In genomic region chr6:110183292-110183691, GRCh38 we compare ENCODE assay signal across 28 cellular contexts. TPM values are rescaled to one million over a fixed set of nuclear protein-coding genes. Genes with fewer than 3 reads are reported as not detected.
A peak's percentile ranks its signal among the peaks of the same experiment; 100 is the strongest.
DNase-seq lines count a peak whose midpoint lies in the region; ATAC-seq, FAIRE-seq and TF ChIP-seq lines count a peak whose summit lies in the region.
"Had no signal": no experiment of that assay in that cellular context is flagged by ENCODE, and none has a peak within 500 bp of the region (broad histone marks: within the 10 kb centered on the region; RNA-seq: fewer than 3 reads in every experiment).

No MANE protein-coding gene starts in this region.

- H3K79me2 ChIP-seq in DND-41 (ENCODE audit: insufficient read depth, low read length) (peaks cover 86% of the 10 kb centered on the region), OCI-LY7 (ENCODE audit: insufficient read depth, low read depth, low read length) (peaks cover 87% of the 10 kb centered on the region), K562 (ENCODE audit: control insufficient read depth, insufficient read depth, low read length) (peaks cover 79% of the 10 kb centered on the region), trophoblast cell (ENCODE audit: control insufficient read depth, insufficient read depth, low read length, poor library complexity) (peaks cover 16% of the 10 kb centered on the region)

- H3K27ac ChIP-seq in DND-41 (ENCODE audit: low read length) (no peak overlapping the region), OCI-LY7 (ENCODE audit: low read depth, low read length, poor library complexity, severe bottlenecking) (no peak overlapping the region), K562 (ENCODE audit: extremely low read depth, low read depth, low read length) (no peak overlapping the region), trophoblast cell (ENCODE audit: low read depth, low read length) (no peak overlapping the region), brain microvascular endothelial cell (no peak overlapping the region)
- H3K27ac ChIP-seq: cardiac muscle cell, colonic mucosa, HL-60, pancreas had no signal

- CTCF ChIA-PET in OCI-LY7 (lab: Charles Lee; ENCODE audit: unreplicated experiment): no interaction called here
- CTCF ChIA-PET in K562 (lab: Yijun Ruan, JAX; ENCODE audit: low intra/inter-chr PET ratio): no interaction called here

- H4K91ac ChIP-seq in trophoblast cell (ENCODE audit: low read depth, low read length): no peak overlapping the region

- TF ChIP-seq CTCF in DND-41 (IDR thresholded peaks at IDR 0.05; ENCODE audit: borderline replicate concordance, extremely low read depth, low read length, poor library complexity, severe bottlenecking) (no peak), OCI-LY7 (conservative IDR thresholded peaks at IDR 0.05; ENCODE audit: low read length) (no peak), K562 (IDR thresholded peaks at IDR 0.05 in 2 of 3, conservative IDR thresholded peaks at IDR 0.05 in 1 of 3; ENCODE audit: insufficient read depth in 2 of 3, low read depth in 1 of 3, low read length in 3 of 3) (no peak), brain microvascular endothelial cell (IDR thresholded peaks at IDR 0.05; ENCODE audit: low read depth, low read length, missing control alignments) (no peak)

- TF ChIP-seq RAD21 in K562 (CRISPR knock-in tag; conservative IDR thresholded peaks at IDR 0.05 in 1 of 2, IDR thresholded peaks at IDR 0.05 in 1 of 2): no peak

- H2BK5ac ChIP-seq in trophoblast cell (ENCODE audit: low read depth, low read length, poor library complexity): no peak overlapping the region

- no peaks in the 10 kb centered on the region for H3K9me1 ChIP-seq in K562 (ENCODE audit: control insufficient read depth, insufficient read depth, low read length)

- peaks cover 45% of the 10 kb centered on the region for H3K4me1 ChIP-seq in DND-41 (ENCODE audit: insufficient read depth, low read length)
- peaks cover 49% of the 10 kb centered on the region for H3K4me1 ChIP-seq in OCI-LY7 (ENCODE audit: insufficient read depth, low read length, poor library complexity, severe bottlenecking)
- H3K4me1 ChIP-seq in K562 (replicated peaks in 1 of 2; ENCODE audit: control insufficient read depth in 2 of 2, insufficient read depth in 2 of 2, low read length in 2 of 2): peaks cover 12 to 13% of the 10 kb centered on the region in 2 experiments; a peak in 4 of 5 replicates
- H3K4me1 ChIP-seq in trophoblast cell (ENCODE audit: control insufficient read depth in 1 of 2, insufficient read depth in 2 of 2, low read length in 2 of 2): peaks cover 6% of the 10 kb centered on the region in 2 experiments

- no peak overlapping the region for H2BK120ac ChIP-seq in trophoblast cell (ENCODE audit: insufficient read depth, low read length, poor library complexity)

- in situ Hi-C loops in K562 (cut with MboI) (no loop called here), brain microvascular endothelial cell (cut with HindIII; ENCODE audit: low pct_ligation_motif_present, low sequenced_read_pairs) (no loop called here)

- H3K18ac ChIP-seq in trophoblast cell (ENCODE audit: low read length): no peak overlapping the region

- POLR2A ChIA-PET in OCI-LY7 (lab: Charles Lee) (interaction anchor here (0.6 to 1.4 kb wide), 7 partner anchors 11 to 406 kb away, joined by 3 to 4 read pairs (median 4); no protein-coding TSS in a partner anchor), K562 (lab: Yijun Ruan, JAX) (no interaction called here)

- H3K9ac ChIP-seq in DND-41 (ENCODE audit: low read depth, low read length) (no peak overlapping the region), K562 (ENCODE audit: insufficient read depth in 1 of 2, low read depth in 2 of 2, low read length in 2 of 2) (no peak overlapping the region), trophoblast cell (ENCODE audit: low read length) (no peak overlapping the region)

- H3K14ac ChIP-seq in trophoblast cell (ENCODE audit: low read length): no peak overlapping the region

- no peak overlapping the region for H4K12ac ChIP-seq in trophoblast cell (ENCODE audit: low read depth, low read length)

- WGBS in K562 (ENCODE audit: insufficient coverage, low coverage, missing lambda C conversion rate): 80% methylated on average over 3 of the region's 3 CpGs
- WGBS in trophoblast cell (ENCODE audit: extremely low coverage, insufficient coverage, insufficient read length): no CpG with 5 or more reads among the region's 3 CpGs

- no peak overlapping the region for H3K23ac ChIP-seq in trophoblast cell (ENCODE audit: low read length)

- H3K4me2 ChIP-seq in DND-41 (ENCODE audit: insufficient read depth, low read length) (peak overlapping the region; percentile 98), OCI-LY7 (ENCODE audit: low read length) (peak overlapping the region; percentile 95), K562 (ENCODE audit: insufficient read depth, low read length) (peak overlapping the region; percentile 88), trophoblast cell (ENCODE audit: low read length) (no peak overlapping the region)

- peaks cover 22% of the 10 kb centered on the region; the same call in 1 of the 2 replicates for H4K20me1 ChIP-seq in DND-41 (ENCODE audit: insufficient read depth, low read length)
- peaks cover 13% of the 10 kb centered on the region; the same call in 1 of the 2 replicates for H4K20me1 ChIP-seq in OCI-LY7 (ENCODE audit: insufficient read depth, low read length)
- H4K20me1 ChIP-seq in K562 (replicated peaks; ENCODE audit: control insufficient read depth, insufficient read depth, low read length): no peaks in the 10 kb centered on the region; the same call in 1 of the 2 replicates

- H2AFZ ChIP-seq in DND-41 (ENCODE audit: low read depth, low read length) (no peak overlapping the region), OCI-LY7 (ENCODE audit: low read length) (no peak overlapping the region), K562 (ENCODE audit: low read depth, low read length) (no peak overlapping the region), trophoblast cell (ENCODE audit: insufficient read depth, low read length, poor library complexity) (no peak overlapping the region)

- BruUV-seq in OCI-LY7 (replicated peaks; lab: Mats Ljungman, UMichigan): no TSS peak
- BruUV-seq in K562 (replicated peaks; lab: Mats Ljungman, UMichigan): no TSS peak

- no peaks in the 10 kb centered on the region for H3K9me2 ChIP-seq in OCI-LY7 (ENCODE audit: insufficient read depth, low read length)

- no peak for TF ChIP-seq POLR2A in K562 (conservative IDR thresholded peaks at IDR 0.05)

- peaks cover 10% of the 10 kb centered on the region for H3K79me1 ChIP-seq in trophoblast cell (ENCODE audit: low read length)

- H3K36me3 ChIP-seq in DND-41 (ENCODE audit: insufficient read depth, low read length): peaks cover 7% of the 10 kb centered on the region; the same call in 1 of the 2 replicates
- H3K36me3 ChIP-seq in OCI-LY7 (ENCODE audit: insufficient read depth, low read length): peaks cover 47% of the 10 kb centered on the region
- peaks cover 21% of the 10 kb centered on the region for H3K36me3 ChIP-seq in K562 (ENCODE audit: control insufficient read depth, insufficient read depth, low read length)
- H3K36me3 ChIP-seq in trophoblast cell (ENCODE audit: control insufficient read depth in 1 of 2, insufficient read depth in 2 of 2, low read length in 2 of 2): no peaks in the 10 kb centered on the region
- H3K36me3 ChIP-seq in brain microvascular endothelial cell (replicated peaks): no peaks in the 10 kb centered on the region
- H3K36me3 ChIP-seq: cardiac muscle cell, colonic mucosa, pancreas had no signal

- ATAC-seq in DND-41 (ENCODE audit: insufficient read depth, low read depth): no peak
- ATAC-seq in K562: no peak
- ATAC-seq: activated CD4-positive, alpha-beta T cell treated with anti-CD3 and anti-CD28 coated beads for 36 hours; activated CD8-positive, alpha-beta T cell treated with anti-CD3 and anti-CD28 coated beads for 36 hours; CD8-positive, alpha-beta T cell; left lobe of liver; pancreas had no signal

- no peak for DNase-seq in DND-41
- no peak for DNase-seq in OCI-LY7 (ENCODE audit: low spot score)
- no peak for DNase-seq in K562 (ENCODE audit: extremely low read depth in 1 of 4, low spot score in 3 of 4)
- no peak for DNase-seq in trophoblast cell
- DNase-seq in brain microvascular endothelial cell: no peak
- no peak for DNase-seq in NCI-H1694 treated with DMSO at 0.1 percent for 48 hours (lab: John Stamatoyannopoulos, UW)
- no peak for DNase-seq in SKM-1 treated with dmso at 0.1 percent for 144 hours (lab: John Stamatoyannopoulos, UW; ENCODE audit: unreplicated experiment)
- DNase-seq: activated CD4-positive, alpha-beta T cell treated with anti-CD3 and anti-CD28 coated beads for 36 hours; activated CD8-positive, alpha-beta T cell treated with anti-CD3 and anti-CD28 coated beads for 36 hours; aorta; CD8-positive, alpha-beta T cell; colonic mucosa; effector memory CD4-positive, alpha-beta T cell; glutamatergic neuron; H7; Kasumi-1; mesenchymal stem cell; MV-4-11; NCI-H146; NCI-H446; NCI-H748 treated with DMSO at 0.1 percent for 48 hours; nephron progenitor cell; pancreas; stimulated activated CD4-positive, alpha-beta T cell treated with anti-CD3 and anti-CD28 coated beads, Interleukin-15, amount 100 ng/mL, for 24 hours; stimulated activated CD4-positive, alpha-beta T cell treated with anti-CD3 and anti-CD28 coated beads, Interleukin-4, amount 100 ng/mL, for 4 hours had no signal

- intact Hi-C loops in OCI-LY7 (cut with micrococcal nuclease; ENCODE audit: unreplicated experiment) (loop anchor here (10.0 kb wide), 1 partner anchor 692 kb away; the partner anchor contains the start of gene AMD1), K562 (cut with micrococcal nuclease) (no loop called here)

- no peaks in the 10 kb centered on the region for H3K9me3 ChIP-seq in DND-41 (ENCODE audit: insufficient read depth, low read length, severe bottlenecking)
- H3K9me3 ChIP-seq in OCI-LY7 (ENCODE audit: low read length): no peaks in the 10 kb centered on the region
- H3K9me3 ChIP-seq in K562 (replicated peaks; ENCODE audit: control insufficient read depth, insufficient read depth, low read depth, low read length): no peaks in the 10 kb centered on the region
- H3K9me3 ChIP-seq in trophoblast cell (ENCODE audit: insufficient read depth, low read depth, low read length): no peaks in the 10 kb centered on the region
- H3K9me3 ChIP-seq: colonic mucosa, pancreas had no signal

- no peak for TF ChIP-seq EP300 in K562 (IDR thresholded peaks at IDR 0.05; ENCODE audit: low read length)

- H4K8ac ChIP-seq in trophoblast cell (ENCODE audit: low read depth, low read length): no peak overlapping the region

- FAIRE-seq in K562 (lab: Jason Lieb, UNC): no peak
- FAIRE-seq: pancreas had no signal

- no peak overlapping the region for H2AK5ac ChIP-seq in trophoblast cell (ENCODE audit: low read length)

- H3K27me3 ChIP-seq in DND-41 (ENCODE audit: insufficient read depth, low read length, poor library complexity): no peaks in the 10 kb centered on the region
- H3K27me3 ChIP-seq in K562 (ENCODE audit: control insufficient read depth in 2 of 2, insufficient read depth in 2 of 2, low read length in 2 of 2): no peaks in the 10 kb centered on the region
- H3K27me3 ChIP-seq in trophoblast cell (ENCODE audit: insufficient read depth, low read length): no peaks in the 10 kb centered on the region
- H3K27me3 ChIP-seq in brain microvascular endothelial cell (replicated peaks): no peaks in the 10 kb centered on the region
- H3K27me3 ChIP-seq: cardiac muscle cell, colonic mucosa, pancreas had no signal

- peak overlapping the region; percentile 67 for H3K4ac ChIP-seq in trophoblast cell (ENCODE audit: low read depth, low read length)

- H2BK12ac ChIP-seq in trophoblast cell (ENCODE audit: low read length): no peak overlapping the region

- H3K4me3 ChIP-seq in DND-41 (ENCODE audit: low read depth in 1 of 2, low read length in 2 of 2): peak overlapping the region in 1 of 2 experiments; percentile 74; a peak in 1 of 4 replicates
- peak overlapping the region; percentile 83 for H3K4me3 ChIP-seq in OCI-LY7 (ENCODE audit: low read depth, low read length, poor library complexity, severe bottlenecking)
- no peak overlapping the region for H3K4me3 ChIP-seq in K562
- no peak overlapping the region for H3K4me3 ChIP-seq in trophoblast cell (ENCODE audit: low read depth, low read length)
- no peak overlapping the region for H3K4me3 ChIP-seq in brain microvascular endothelial cell (ENCODE audit: low read depth, low read length)
- H3K4me3 ChIP-seq: cardiac muscle cell, colonic mucosa, pancreas had no signal

RNA-seq across cellular contexts. Expression of gene CDC40, which starts 3.1 kb away (rescaled TPM):
- 19.2 and 19.4 TPM in 2 replicates for total RNA-seq in OCI-LY7 (2014; rRNA removed; shearing (Covaris generic))
- total RNA-seq in OCI-LY7 (2022): 35.5 and 39.7 TPM in 2 replicates
- total RNA-seq in K562 (2011; cell fraction: chromatin; rRNA removed; ENCODE audit: low replicate concordance): 11.2 and 27.9 TPM in 2 replicates
- 3.7 and 5.8 TPM in 2 replicates for total RNA-seq in K562 (2011; cell fraction: nucleolus; rRNA removed)
- 7.2 and 11.5 TPM in 2 replicates for total RNA-seq in K562 (2011; cell fraction: nucleoplasm; rRNA removed)
- total RNA-seq in K562 (2014; rRNA removed): 9.7 and 11.0 TPM in 2 replicates
- total RNA-seq in K562 (2014; rRNA removed; fragmentation: Illumina TruSeq; extraction: Trizol): 24.3 and 26.4 TPM in 2 replicates
- 20.6 and 23.0 TPM in 2 replicates for total RNA-seq in K562 (2015; rRNA removed; fragmentation: Illumina TruSeq; extraction: Trizol)
- total RNA-seq in K562 (2021): 15.1 and 16.8 TPM in 2 replicates
- 21.1 and 26.3 TPM in 2 replicates for polyA plus RNA-seq in K562 (2011; rRNA removed)
- 5.1 and 9.1 TPM in 2 replicates for polyA plus RNA-seq in K562 (2011; cell fraction: cytosol; rRNA removed)
- 4.4 and 5.6 TPM in 2 replicates for polyA plus RNA-seq in K562 (2011; cell fraction: nucleus; rRNA removed)
- 11.4 and 12.7 TPM in 2 replicates for polyA plus RNA-seq in K562 (2012)
- 16.6 and 16.7 TPM in 2 replicates for polyA plus RNA-seq in K562 (2014; fragmentation: Illumina TruSeq; extraction: Trizol)
- polyA plus RNA-seq in K562 (2014; fragmentation: Nextera tagmentation; extraction: Ambion mirVana): 10 to 100 TPM; 14.9 to 15.7 TPM
- 11.6 and 12.9 TPM in 2 replicates for polyA plus RNA-seq in K562 (2014; rRNA removed)
- polyA minus RNA-seq in K562 (2011; rRNA and poly(A)+ RNA removed): 31.0 and 32.5 TPM in 2 replicates
- 10.6 and 13.6 TPM in 2 replicates for polyA minus RNA-seq in K562 (2011; cell fraction: cytosol; rRNA and poly(A)+ RNA removed)
- polyA minus RNA-seq in K562 (2011; cell fraction: nucleus; rRNA and poly(A)+ RNA removed): 8.3 and 13.6 TPM in 2 replicates
- 15.4 and 16.6 TPM in 2 replicates for polyA plus RNA-seq in trophoblast cell (2013)

RNA-seq across cellular contexts. Expression of gene WASF1, which starts 3.8 kb away (rescaled TPM):
- total RNA-seq in OCI-LY7 (2014; rRNA removed; shearing (Covaris generic)): 21.7 and 34.6 TPM in 2 replicates
- total RNA-seq in OCI-LY7 (2022) (78.4 and 90.6 TPM in 2 replicates), K562 (2014; rRNA removed) (2.5 and 4.8 TPM in 2 replicates), K562 (2014; rRNA removed; fragmentation: Illumina TruSeq; extraction: Trizol) (7.5 and 7.9 TPM in 2 replicates), K562 (2015; rRNA removed; fragmentation: Illumina TruSeq; extraction: Trizol) (4.9 and 5.1 TPM in 2 replicates), K562 (2021) (12.6 and 13.0 TPM in 2 replicates)
- 2.9 and 6.2 TPM in 2 replicates for total RNA-seq in K562 (2011; cell fraction: chromatin; rRNA removed; ENCODE audit: low replicate concordance)
- total RNA-seq in K562 (2011; cell fraction: nucleolus; rRNA removed): 1.6 and 2.2 TPM in 2 replicates
- total RNA-seq in K562 (2011; cell fraction: nucleoplasm; rRNA removed): 2.9 and 4.7 TPM in 2 replicates
- polyA plus RNA-seq in K562 (2011; rRNA removed) (9.1 and 13.5 TPM in 2 replicates), K562 (2014; fragmentation: Illumina TruSeq; extraction: Trizol) (13.1 and 18.2 TPM in 2 replicates), K562 (2014; fragmentation: Nextera tagmentation; extraction: Ambion mirVana) (1 to 10 TPM; 2.1 to 3.4 TPM), K562 (2014; rRNA removed) (5.6 and 7.4 TPM in 2 replicates)
- polyA plus RNA-seq in K562 (2011; cell fraction: cytosol; rRNA removed): 11.7 and 15.4 TPM in 2 replicates
- polyA plus RNA-seq in K562 (2011; cell fraction: nucleus; rRNA removed): 5.7 and 8.3 TPM in 2 replicates
- 6.1 and 11.1 TPM in 2 replicates for polyA plus RNA-seq in K562 (2012)
- 5.5 and 9.1 TPM in 2 replicates for polyA minus RNA-seq in K562 (2011; rRNA and poly(A)+ RNA removed)
- polyA minus RNA-seq in K562 (2011; cell fraction: cytosol; rRNA and poly(A)+ RNA removed): 1.5 and 5.3 TPM in 2 replicates
- 3.7 and 5.5 TPM in 2 replicates for polyA minus RNA-seq in K562 (2011; cell fraction: nucleus; rRNA and poly(A)+ RNA removed)
- polyA plus RNA-seq in trophoblast cell (2013): 69.7 and 75.3 TPM in 2 replicates
